8 cellular contexts compared by ENCODE assay signal in the genomic region with DNA sequence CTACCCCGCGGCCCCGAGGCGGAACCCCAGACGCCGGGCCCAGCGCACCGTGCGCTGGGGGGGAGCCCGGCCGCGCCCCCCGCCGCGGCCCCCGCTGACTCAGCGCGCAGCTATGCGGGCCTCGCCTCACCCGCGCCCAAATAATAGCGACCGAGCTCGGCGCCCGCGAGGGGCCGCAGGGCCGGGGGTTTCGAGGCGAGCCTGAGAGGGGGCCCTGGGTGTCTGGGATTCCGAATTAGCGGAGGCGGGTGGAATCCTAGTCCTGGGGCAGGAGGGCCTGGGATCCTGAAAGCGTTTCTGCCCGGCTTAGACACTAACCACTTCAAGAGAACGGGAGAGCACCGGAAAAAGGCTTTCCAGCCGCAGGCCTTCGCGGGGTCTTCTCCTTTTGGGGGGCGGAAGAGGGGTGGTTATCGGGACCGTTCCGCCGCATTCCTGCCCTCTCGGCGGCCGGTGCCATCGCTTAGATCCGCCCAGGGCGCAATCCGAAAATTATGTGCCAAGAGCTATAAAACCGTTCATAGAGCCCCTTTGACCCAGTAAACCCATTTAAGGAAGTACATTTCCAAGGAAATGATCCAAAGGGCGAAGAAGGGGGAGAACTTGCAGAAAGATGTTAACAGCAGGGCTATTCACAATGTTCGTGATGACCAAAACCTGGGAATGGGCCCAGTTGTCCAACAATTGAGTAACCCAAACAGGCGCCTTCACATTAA. TPM values are rescaled to one million over a fixed set of nuclear protein-coding genes. Genes with fewer than 3 reads are reported as not detected.
DNase-seq lines count a peak whose midpoint lies in the region; ATAC-seq, FAIRE-seq and TF ChIP-seq lines count a peak whose summit lies in the region.

No MANE protein-coding gene starts in this region.

- peak overlapping the region; percentile 89 for H3K4me3 ChIP-seq in RWPE2 (ENCODE audit: severe bottlenecking)
- peak overlapping the region; percentile 54 to 95 for H3K4me3 ChIP-seq in cardiac fibroblast (replicated peaks in 1 of 2; ENCODE audit: low read depth in 2 of 2, low read length in 2 of 2)
- H3K4me3 ChIP-seq in kidney (ENCODE audit: low read length in 2 of 2) = peak overlapping the region; percentile 67 to 73
- peak overlapping the region; percentile 48 to 98 (median 82) for H3K4me3 ChIP-seq in spleen

- 2 to 7% (median 3%) methylated on average over 23 to 58 of the region's 58 CpGs for WGBS in spleen, 5 donors

- FAIRE-seq in kidney (lab: Jason Lieb, UNC) = no peak

- H3K36me3 ChIP-seq in RWPE2 (ENCODE audit: low read depth) = no peaks in the 10 kb centered on the region
- no peaks in the 10 kb centered on the region for H3K36me3 ChIP-seq in kidney (ENCODE audit: control insufficient read depth in 1 of 2, insufficient read depth in 2 of 2, low read length in 2 of 2)
- no peaks in the 10 kb centered on the region for H3K36me3 ChIP-seq in spleen

- TF ChIP-seq CTCF in RWPE2 (IDR thresholded peaks at IDR 0.05; ENCODE audit: poor library complexity, severe bottlenecking) (no peak), cardiac fibroblast (IDR thresholded peaks at IDR 0.05; ENCODE audit: low read depth, low read length) (no peak), kidney (IDR thresholded peaks at IDR 0.05; ENCODE audit: borderline replicate concordance, extremely low read depth, insufficient read depth) (no peak), spleen (IDR thresholded peaks at IDR 0.05 in 8 of 11, conservative IDR thresholded peaks at IDR 0.05 in 3 of 11) (no peak)

- H3K27me3 ChIP-seq in RWPE2 (ENCODE audit: insufficient read depth, poor library complexity, severe bottlenecking) (no peaks in the 10 kb centered on the region), spleen (replicated peaks in 1 of 7) (no peaks in the 10 kb centered on the region)

- H3K9me3 ChIP-seq in RWPE2 (ENCODE audit: severe bottlenecking) (no peaks in the 10 kb centered on the region), kidney (ENCODE audit: control insufficient read depth in 1 of 2, low read length in 2 of 2) (no peaks in the 10 kb centered on the region), spleen (no peaks in the 10 kb centered on the region)

- ATAC-seq in HG03064 (IDR thresholded peaks at IDR 0.05; ENCODE audit: low read depth, unreplicated experiment) (peak; percentile 38), RWPE2 (ENCODE audit: low read depth) (peak; percentile 38)

- H3K27ac ChIP-seq in RWPE2 (ENCODE audit: poor library complexity, severe bottlenecking) (peak overlapping the region; percentile 91), kidney (ENCODE audit: low read depth in 2 of 2, low read length in 2 of 2) (peak overlapping the region; percentile 98), spleen (peak overlapping the region; percentile 37 to 99 (median 96))

- H3K4me1 ChIP-seq in RWPE2 (ENCODE audit: insufficient read depth, poor library complexity, severe bottlenecking) (peaks cover 19% of the 10 kb centered on the region), kidney (ENCODE audit: control insufficient read depth in 1 of 2, insufficient read depth in 1 of 2, low read depth in 1 of 2, low read length in 2 of 2) (peaks cover 2 to 17% of the 10 kb centered on the region in 2 donors), spleen (peaks cover 10 to 50% (median 37%) of the 10 kb centered on the region in 6 donors)

- TF ChIP-seq POLR2A in spleen (IDR thresholded peaks at IDR 0.05) = peak in 1 of 3 donors; percentile 10

- peak; percentile 18 for DNase-seq in stimulated activated CD4-positive, alpha-beta T cell treated with anti-CD3 and anti-CD28 coated beads, Interleukin-2, amount 100 ng/mL, for 4 hours (ENCODE audit: low read depth)
- DNase-seq in stimulated activated CD4-positive, alpha-beta T cell treated with anti-CD3 and anti-CD28 coated beads, Interleukin-4, amount 100 ng/mL, for 1 hour = no peak
- DNase-seq in RWPE2 (ENCODE audit: low spot score) (no peak), cardiac fibroblast (ENCODE audit: low read depth in 2 of 2) (peak; percentile 69 to 95), kidney (peak; percentile 87), spleen (no peak), amniotic stem cell (lab: John Stamatoyannopoulos, UW) (no peak)

- H3K9ac ChIP-seq in kidney (ENCODE audit: low read length in 2 of 2) = peak overlapping the region; percentile 37 to 90

- intact Hi-C loops in kidney (cut with DNase I) = no loop called here
- intact Hi-C loops in spleen (cut with DNase I; ENCODE audit: low total_unique reads) = no loop called here

RNA-seq across cellular contexts. Expression of gene ROCK2, which starts 0.7 kb away (rescaled TPM):
- total RNA-seq in kidney (58.3 TPM), spleen (10 to 100 TPM; 37.3 to 89.6 (median 73.9) TPM)
- polyA plus RNA-seq in kidney (ENCODE audit: insufficient read depth, low read depth, low replicate concordance) (6.7 TPM), spleen (1 to 10 TPM; 4.0 to 9.6 (median 4.9) TPM)

Comparison
In these comparisons a context has a peak if more than half of its experiments do, and no peak if none do; other contexts are left out.
1. DNase-seq: peak in stimulated activated CD4-positive, alpha-beta T cell treated with anti-CD3 and anti-CD28 coated beads, Interleukin-2, amount 100 ng/mL, for 4 hours (single experiment), cardiac fibroblast (2 of 2) and kidney (single experiment); none in stimulated activated CD4-positive, alpha-beta T cell treated with anti-CD3 and anti-CD28 coated beads, Interleukin-4, amount 100 ng/mL, for 1 hour (single experiment), RWPE2 (single experiment), spleen (single experiment) and amniotic stem cell (single experiment).
2. Peak in every context shown above with its lines, with median percentiles within 50 percentile points of each other: H3K27ac ChIP-seq and H3K4me3 ChIP-seq.